In genomic region chrX:38999967-39000745, GRCh38 we compare ENCODE assay signal across 23 cellular contexts.
A peak's percentile ranks its signal among the peaks of the same experiment; 100 is the strongest.
DNase-seq lines count a peak whose midpoint lies in the region; ATAC-seq and TF ChIP-seq lines count a peak whose summit lies in the region.
"Had no signal": no experiment of that assay in that cellular context is flagged by ENCODE, and none has a peak within 500 bp of the region (broad histone marks: within the 10 kb centered on the region; RNA-seq: fewer than 3 reads in every experiment).

No MANE protein-coding gene starts in this region.

- H3K9me3 Mint-ChIP-seq in activated naive CD8-positive, alpha-beta T cell treated with anti-CD3 and anti-CD28 coated beads for 36 hours, result no peaks in the 10 kb centered on the region
- H3K9me3 Mint-ChIP-seq: CD8-positive, alpha-beta T cell had no signal

- no peak for TF ChIP-seq CTCF in foreskin fibroblast (IDR thresholded peaks at IDR 0.05; ENCODE audit: low read depth, low read length)

- H3K27me3 Mint-ChIP-seq in activated naive CD8-positive, alpha-beta T cell treated with anti-CD3 and anti-CD28 coated beads for 36 hours, result no peaks in the 10 kb centered on the region

- no peak overlapping the region for H3K4me3 ChIP-seq in foreskin fibroblast (ENCODE audit: low read depth in 1 of 2, low read length in 2 of 2)
- H3K4me3 ChIP-seq: adrenal gland, lung, Peyer's patch, testis had no signal

- no peaks in the 10 kb centered on the region for H3K36me3 Mint-ChIP-seq in activated naive CD8-positive, alpha-beta T cell treated with anti-CD3 and anti-CD28 coated beads for 36 hours
- H3K36me3 Mint-ChIP-seq: CD8-positive, alpha-beta T cell had no signal

- H3K4me3 Mint-ChIP-seq in activated naive CD8-positive, alpha-beta T cell treated with anti-CD3 and anti-CD28 coated beads for 36 hours, result no peak overlapping the region
- H3K4me3 Mint-ChIP-seq: CD8-positive, alpha-beta T cell had no signal

- ATAC-seq in left lobe of liver, result no peak
- ATAC-seq: CD8-positive, alpha-beta T cell had no signal

- DNase-seq in AG08395 (ENCODE audit: low spot score) (peak; percentile 8), GM03348 (ENCODE audit: low spot score) (peak; percentile 8), RPMI7951 (ENCODE audit: low read depth) (peak; percentile 97), foreskin fibroblast (peak; percentile 53 to 87), T-helper 9 cell (no peak), left lobe of liver (ENCODE audit: low spot score) (no peak), KG1 (lab: John Stamatoyannopoulos, UW) (no peak)
- no peak for DNase-seq in activated naive CD8-positive, alpha-beta T cell treated with anti-CD3 and anti-CD28 coated beads for 36 hours
- DNase-seq: activated CD8-positive, alpha-beta memory T cell treated with anti-CD3 and anti-CD28 coated beads, Interleukin-2, amount 50 U/mL, for 48 hours; adrenal gland; CD8-positive, alpha-beta T cell; foreskin melanocyte; GF-D8; islet precursor cell; NCI-H1092 treated with DMSO at 0.1 percent for 48 hours; NCI-H2081; NK-92 treated with Interleukin-12 subunit alpha and Interleukin-12 subunit beta, amount 100 ng/mL, for 24 hours; nucleus accumbens; Peyer's patch; stimulated activated naive CD4-positive, alpha-beta T cell; testis; WERI-Rb-1 had no signal

- H3K27ac Mint-ChIP-seq in activated naive CD8-positive, alpha-beta T cell treated with anti-CD3 and anti-CD28 coated beads for 36 hours, result no peak overlapping the region
- H3K27ac Mint-ChIP-seq: CD8-positive, alpha-beta T cell had no signal

- no peaks in the 10 kb centered on the region for H3K4me1 Mint-ChIP-seq in activated naive CD8-positive, alpha-beta T cell treated with anti-CD3 and anti-CD28 coated beads for 36 hours

Comparison
In these comparisons a context has a peak if more than half of its experiments do, and no peak if none do; other contexts are left out.
1. DNase-seq: peak in AG08395 (single experiment), GM03348 (single experiment), RPMI7951 (single experiment) and foreskin fibroblast (2 of 2); none in T-helper 9 cell (single experiment), left lobe of liver (single experiment), KG1 (single experiment) and activated naive CD8-positive, alpha-beta T cell treated with anti-CD3 and anti-CD28 coated beads for 36 hours (single experiment).